ENCODE assay signal across 18 cellular contexts in the genomic region with DNA sequence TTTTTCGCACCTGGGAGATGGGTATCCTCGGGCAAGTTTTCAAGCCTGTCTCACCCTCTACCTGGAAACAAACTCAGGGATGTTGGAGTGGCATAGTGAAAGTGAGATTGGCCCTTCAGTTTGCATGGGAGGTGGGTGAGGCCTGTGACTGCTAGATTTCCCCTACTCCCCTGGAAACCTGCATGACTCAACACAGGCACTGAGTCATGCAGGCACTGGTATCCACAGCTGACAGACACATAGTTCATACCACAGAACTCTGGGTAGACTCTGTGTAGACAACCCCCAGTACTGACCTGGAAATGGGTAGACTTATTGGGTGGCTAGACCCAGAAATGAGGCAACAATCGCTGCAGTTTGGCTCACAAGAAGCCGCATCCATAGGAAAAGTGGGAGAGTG. TPM values are rescaled to one million over a fixed set of nuclear protein-coding genes. Genes with fewer than 3 reads are reported as not detected.
DNase-seq lines count a peak whose midpoint lies in the region; ATAC-seq and TF ChIP-seq lines count a peak whose summit lies in the region.
"Had no signal": no experiment of that assay in that cellular context is flagged by ENCODE, and none has a peak within 500 bp of the region (broad histone marks: within the 10 kb centered on the region; RNA-seq: fewer than 3 reads in every experiment).

No MANE protein-coding gene starts in this region.

- H3K4me3 Mint-ChIP-seq in activated B cell treated with CpG ODN at 0.5 μM for 24 hours (no peak overlapping the region), Calu3 (ENCODE audit: low read depth, unreplicated experiment) (no peak overlapping the region)
- H3K4me3 Mint-ChIP-seq: activated naive CD8-positive, alpha-beta T cell; CD4-positive, CD25-positive, alpha-beta regulatory T cell; neural crest cell had no signal

- POLR2A ChIA-PET in activated B cell treated with CpG ODN at 0.5 μM for 24 hours (lab: Charles Lee) = no interaction called here

- H3K27me3 Mint-ChIP-seq in activated B cell treated with CpG ODN at 0.5 μM for 24 hours = no peaks in the 10 kb centered on the region
- H3K27me3 Mint-ChIP-seq in Calu3 (ENCODE audit: unreplicated experiment) = no peaks in the 10 kb centered on the region
- H3K27me3 Mint-ChIP-seq: activated naive CD8-positive, alpha-beta T cell had no signal

- H3K36me3 Mint-ChIP-seq in activated B cell treated with CpG ODN at 0.5 μM for 24 hours (ENCODE audit: low read depth) = peaks cover 5% of the 10 kb centered on the region
- no peaks in the 10 kb centered on the region for H3K36me3 Mint-ChIP-seq in Calu3 (ENCODE audit: insufficient read depth, unreplicated experiment)
- H3K36me3 Mint-ChIP-seq: CD4-positive, CD25-positive, alpha-beta regulatory T cell had no signal

- intact Hi-C loops in activated B cell treated with CpG ODN at 0.5 μM for 24 hours (cut with micrococcal nuclease) = no loop called here
- intact Hi-C loops in Calu3 (cut with micrococcal nuclease; ENCODE audit: unreplicated experiment) = no loop called here

- DNase-seq in NK-92 treated with Interleukin-12 subunit alpha and Interleukin-12 subunit beta, amount 100 ng/mL, for 24 hours (lab: John Stamatoyannopoulos, UW) = peak; percentile 33
- no peak for DNase-seq in NK-92 (lab: John Stamatoyannopoulos, UW; ENCODE audit: unreplicated experiment)
- DNase-seq in activated B cell treated with CpG ODN at 0.5 μM for 24 hours = no peak
- DNase-seq in stimulated activated CD4-positive, alpha-beta T cell treated with anti-CD3 and anti-CD28 coated beads, Interleukin-1b, Interleukin-23, amount 100 ng/mL, for 48 hours = peak; percentile 46
- no peak for DNase-seq in cerebellum (ENCODE audit: low spot score)
- no peak for DNase-seq in T-helper 9 cell
- no peak for DNase-seq in Calu3
- DNase-seq: CD4-positive, CD25-positive, alpha-beta regulatory T cell; mesenchymal stem cell; NCI-H146; NCI-H526 had no signal

- BruUV-seq in Calu3 (replicated peaks; lab: Mats Ljungman, UMichigan) = no TSS peak

- H3K4me1 Mint-ChIP-seq in activated B cell treated with CpG ODN at 0.5 μM for 24 hours (peaks cover 17% of the 10 kb centered on the region), Calu3 (ENCODE audit: low read depth, unreplicated experiment) (no peaks in the 10 kb centered on the region)
- H3K4me1 Mint-ChIP-seq: neural crest cell had no signal

- CTCF ChIA-PET in activated B cell treated with CpG ODN at 0.5 μM for 24 hours (lab: Charles Lee) = no interaction called here
- CTCF ChIA-PET in Calu3 (lab: Charles Lee) = no interaction called here

- ATAC-seq in HG02759 (IDR thresholded peaks at IDR 0.05; ENCODE audit: unreplicated experiment) (peak; percentile 97), activated B cell treated with CpG ODN at 0.5 μM for 24 hours (ENCODE audit: low read depth) (peak; percentile 92)
- ATAC-seq: K562 had no signal

- TF ChIP-seq CTCF in activated B cell treated with CpG ODN at 0.5 μM for 24 hours (IDR thresholded peaks at IDR 0.05) (no peak), Calu3 (IDR thresholded peaks at IDR 0.05; ENCODE audit: unreplicated experiment) (no peak)

- H3K9me3 Mint-ChIP-seq in activated B cell treated with CpG ODN at 0.5 μM for 24 hours (peaks cover 9% of the 10 kb centered on the region), Calu3 (ENCODE audit: low read depth, unreplicated experiment) (no peaks in the 10 kb centered on the region)
- H3K9me3 Mint-ChIP-seq: CD4-positive, CD25-positive, alpha-beta regulatory T cell; neural crest cell had no signal

- peak overlapping the region; percentile 69 for H3K27ac Mint-ChIP-seq in activated B cell treated with CpG ODN at 0.5 μM for 24 hours
- H3K27ac Mint-ChIP-seq in Calu3 (ENCODE audit: unreplicated experiment) = no peak overlapping the region
- H3K27ac Mint-ChIP-seq: activated naive CD8-positive, alpha-beta T cell; CD4-positive, CD25-positive, alpha-beta regulatory T cell had no signal

RNA-seq across cellular contexts. Expression of a gene that starts 41.5 kb away (rescaled TPM):
- not detected in 2 replicates for total RNA-seq in activated B cell treated with CpG ODN at 0.5 μM for 24 hours
- not detected for total RNA-seq in cerebellum
- total RNA-seq in Calu3 (2022) = not detected in 2 replicates
- total RNA-seq: cardiac septum; CD4-positive, CD25-positive, alpha-beta regulatory T cell; K562; neural crest cell; right atrium auricular region; subcutaneous adipose tissue had no signal

Comparison
In these comparisons a context has a peak if more than half of its experiments do, and no peak if none do; other contexts are left out.
1. DNase-seq: peak in NK-92 treated with Interleukin-12 subunit alpha and Interleukin-12 subunit beta, amount 100 ng/mL, for 24 hours (single experiment) and stimulated activated CD4-positive, alpha-beta T cell treated with anti-CD3 and anti-CD28 coated beads, Interleukin-1b, Interleukin-23, amount 100 ng/mL, for 48 hours (single experiment); none in NK-92 (single experiment), activated B cell treated with CpG ODN at 0.5 μM for 24 hours (single experiment), cerebellum (single experiment), T-helper 9 cell (single experiment) and Calu3 (single experiment).